ENCODE assay signal across 15 cellular contexts in genomic region chr12:54586620-54587019, GRCh38. TPM values are rescaled to one million over a fixed set of nuclear protein-coding genes. Genes with fewer than 3 reads are reported as not detected.
"Had no signal": no experiment of that assay in that cellular context is flagged by ENCODE, and none has a peak within 500 bp of the region (broad histone marks: within the 10 kb centered on the region; RNA-seq: fewer than 3 reads in every experiment).

No MANE protein-coding gene starts in this region.

- H3K9me3 ChIP-seq: colonic mucosa, thyroid gland had no signal

- H3K27ac Mint-ChIP-seq: activated naive CD8-positive, alpha-beta T cell treated with anti-CD3 and anti-CD28 coated beads for 36 hours; stimulated activated naive CD8-positive, alpha-beta T cell treated with anti-CD3 and anti-CD28 coated beads, Interleukin-15, Interleukin-2, amounts not matched to agents 100 ng/mL and 50 ng/mL, for 24 hours; T-helper 2 cell treated with Interferon-gamma antibody and Interleukin-4, amounts not matched to agents 5 μg/mL and 100 μg/mL, for 36 hours had no signal

- DNase-seq: activated CD4-positive, alpha-beta T cell treated with anti-CD3 and anti-CD28 coated beads, Interleukin-2, amount 50 U/mL, for 48 hours; activated CD4-positive, CD25-positive, alpha-beta regulatory T cell treated with anti-CD3 and anti-CD28 coated beads, Interleukin-2, amount 50 U/mL, for 72 hours; activated gamma-delta T cell; activated naive CD8-positive, alpha-beta T cell treated with anti-CD3 and anti-CD28 coated beads for 36 hours; activated T-cell treated with anti-CD3 and anti-CD28 coated beads, Interleukin-2, amount 50 U/mL, for 48 hours; colonic mucosa; effector CD4-positive, alpha-beta T cell; naive thymus-derived CD4-positive, alpha-beta T cell; stimulated activated CD4-positive, alpha-beta T cell treated with anti-CD3 and anti-CD28 coated beads, Interleukin-4, amount 100 ng/mL, for 24 hours; SW 1271 had no signal

- H3K36me3 ChIP-seq: colonic mucosa, thyroid gland had no signal

- H3K9me3 Mint-ChIP-seq: activated naive CD8-positive, alpha-beta T cell treated with anti-CD3 and anti-CD28 coated beads for 36 hours; stimulated activated naive CD8-positive, alpha-beta T cell treated with anti-CD3 and anti-CD28 coated beads, Interleukin-15, Interleukin-2, amounts not matched to agents 100 ng/mL and 50 ng/mL, for 24 hours; T-helper 2 cell treated with Interferon-gamma antibody and Interleukin-4, amounts not matched to agents 5 μg/mL and 100 μg/mL, for 36 hours had no signal

- H3K4me3 Mint-ChIP-seq: activated naive CD8-positive, alpha-beta T cell treated with anti-CD3 and anti-CD28 coated beads for 36 hours; stimulated activated naive CD8-positive, alpha-beta T cell treated with anti-CD3 and anti-CD28 coated beads, Interleukin-15, Interleukin-2, amounts not matched to agents 100 ng/mL and 50 ng/mL, for 24 hours; T-helper 2 cell treated with Interferon-gamma antibody and Interleukin-4, amounts not matched to agents 5 μg/mL and 100 μg/mL, for 36 hours had no signal

- H3K27ac ChIP-seq: cardiac muscle cell, colonic mucosa, epithelial cell of prostate, thyroid gland had no signal

- ATAC-seq: naive thymus-derived CD4-positive, alpha-beta T cell had no signal

- H3K27me3 ChIP-seq: cardiac muscle cell, thyroid gland had no signal

- H3K36me3 Mint-ChIP-seq: activated naive CD8-positive, alpha-beta T cell treated with anti-CD3 and anti-CD28 coated beads for 36 hours; naive thymus-derived CD4-positive, alpha-beta T cell had no signal

- H3K4me3 ChIP-seq: colonic mucosa, thyroid gland had no signal

RNA-seq across cellular contexts. Expression of gene PPP1R1A, which starts 1.8 kb away (rescaled TPM):
- polyA plus RNA-seq: naive thymus-derived CD4-positive, alpha-beta T cell had no signal

RNA-seq across cellular contexts. Expression of gene LACRT, which starts 48.1 kb away (rescaled TPM):
- polyA plus RNA-seq: cardiac muscle cell; naive thymus-derived CD4-positive, alpha-beta T cell had no signal
